ENCODE assay signal across 27 cellular contexts in the genomic region with DNA sequence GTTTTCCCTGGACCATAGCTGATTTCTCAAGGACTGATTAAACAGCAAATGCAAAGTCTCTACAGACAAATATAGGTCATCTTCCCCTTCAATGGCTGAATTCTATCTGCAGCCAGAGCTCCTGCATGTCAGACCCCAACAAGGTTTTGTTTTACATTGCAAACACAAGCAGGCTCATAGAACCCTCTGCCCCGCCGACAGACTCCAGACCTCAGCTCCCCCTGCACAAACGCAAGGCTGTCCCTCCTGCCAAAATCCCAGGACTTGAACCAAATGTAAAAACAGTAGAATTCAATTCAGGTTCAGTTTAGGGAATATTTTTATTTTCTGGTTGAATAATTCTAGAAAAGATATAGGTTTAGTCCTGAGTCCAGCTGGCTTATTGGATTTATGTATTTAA.
"Had no signal": no experiment of that assay in that cellular context is flagged by ENCODE, and none has a peak within 500 bp of the region (broad histone marks: within the 10 kb centered on the region; RNA-seq: fewer than 3 reads in every experiment).

No MANE protein-coding gene starts in this region.

- H3K4me1 Mint-ChIP-seq: activated CD4-positive, alpha-beta memory T cell treated with anti-CD3 and anti-CD28 coated beads, Interleukin-2, amount 10 ng/mL, durations not matched to agents 7 days and 5 days; activated CD4-positive, alpha-beta T cell treated with anti-CD3 and anti-CD28 coated beads, Interleukin-2, amount 10 ng/mL, durations not matched to agents 7 days and 5 days; activated naive CD4-positive, alpha-beta T cell treated with anti-CD3 and anti-CD28 coated beads, Interleukin-2, amount 10 ng/mL, durations not matched to agents 7 days and 5 days; activated naive CD8-positive, alpha-beta T cell treated with anti-CD3 and anti-CD28 coated beads, Interleukin-2, amount 10 ng/mL, durations not matched to agents 7 days and 5 days; natural killer cell; stimulated activated effector memory CD8-positive, alpha-beta T cell treated with anti-CD3 and anti-CD28 coated beads, Interleukin-12 subunit alpha, Interleukin-12 subunit beta, amount 100 ng/mL, for 72 hours had no signal

- H3K27ac ChIP-seq: brain microvascular endothelial cell, coronary artery, epithelial cell of prostate, left lung, lower lobe of right lung, neutrophil, skin epidermis, thoracic aorta had no signal

- ATAC-seq: left lung; lower lobe of right lung; natural killer cell; sciatic nerve; stimulated activated effector memory CD8-positive, alpha-beta T cell treated with anti-CD3 and anti-CD28 coated beads, Interleukin-12 subunit alpha, Interleukin-12 subunit beta, amount 100 ng/mL, for 72 hours had no signal

- H3K4me1 ChIP-seq: left lung, lower lobe of right lung had no signal

- H3K4me3 ChIP-seq: coronary artery, left lung, lower lobe of right lung, skin epidermis, thoracic aorta had no signal

- H3K27me3 ChIP-seq: brain microvascular endothelial cell, left lung, neutrophil had no signal

- H3K4me3 Mint-ChIP-seq: activated CD4-positive, alpha-beta memory T cell treated with anti-CD3 and anti-CD28 coated beads, Interleukin-2, amount 10 ng/mL, durations not matched to agents 7 days and 5 days; activated CD4-positive, alpha-beta T cell treated with anti-CD3 and anti-CD28 coated beads, Interleukin-2, amount 10 ng/mL, durations not matched to agents 7 days and 5 days; activated naive CD4-positive, alpha-beta T cell treated with anti-CD3 and anti-CD28 coated beads, Interleukin-2, amount 10 ng/mL, durations not matched to agents 7 days and 5 days; activated naive CD8-positive, alpha-beta T cell treated with anti-CD3 and anti-CD28 coated beads, Interleukin-2, amount 10 ng/mL, durations not matched to agents 7 days and 5 days; activated T-cell treated with anti-CD3 and anti-CD28 coated beads, Interleukin-2, amount 50 U/mL, for 24 hours; natural killer cell; stimulated activated effector memory CD8-positive, alpha-beta T cell treated with anti-CD3 and anti-CD28 coated beads, Interleukin-12 subunit alpha, Interleukin-12 subunit beta, amount 100 ng/mL, for 72 hours; stimulated activated naive CD8-positive, alpha-beta T cell treated with anti-CD3 and anti-CD28 coated beads, Interleukin-15, Interleukin-2, amounts not matched to agents 100 ng/mL and 50 ng/mL, for 24 hours; T-helper 1 cell treated with Interleukin-12 subunit alpha and Interleukin-12 subunit beta and Interleukin-4 antibody, amounts not matched to agents 30 μg/mL and 1 μg/mL, for 36 hours had no signal

- H3K9me3 ChIP-seq: left lung, lower lobe of right lung, neutrophil, thoracic aorta had no signal

- H3K27me3 Mint-ChIP-seq: activated CD4-positive, alpha-beta memory T cell treated with anti-CD3 and anti-CD28 coated beads, Interleukin-2, amount 10 ng/mL, durations not matched to agents 7 days and 5 days; activated CD4-positive, alpha-beta T cell treated with anti-CD3 and anti-CD28 coated beads, Interleukin-2, amount 10 ng/mL, durations not matched to agents 7 days and 5 days; activated naive CD4-positive, alpha-beta T cell treated with anti-CD3 and anti-CD28 coated beads, Interleukin-2, amount 10 ng/mL, durations not matched to agents 7 days and 5 days; activated naive CD8-positive, alpha-beta T cell treated with anti-CD3 and anti-CD28 coated beads, Interleukin-2, amount 10 ng/mL, durations not matched to agents 7 days and 5 days; activated T-cell treated with anti-CD3 and anti-CD28 coated beads, Interleukin-2, amount 50 U/mL, for 24 hours; stimulated activated naive CD8-positive, alpha-beta T cell treated with anti-CD3 and anti-CD28 coated beads, Interleukin-15, Interleukin-2, amounts not matched to agents 100 ng/mL and 50 ng/mL, for 24 hours had no signal

- H3K9me3 Mint-ChIP-seq: activated CD4-positive, alpha-beta memory T cell treated with anti-CD3 and anti-CD28 coated beads, Interleukin-2, amount 10 ng/mL, durations not matched to agents 7 days and 5 days; activated CD4-positive, alpha-beta T cell treated with anti-CD3 and anti-CD28 coated beads, Interleukin-2, amount 10 ng/mL, durations not matched to agents 7 days and 5 days; activated naive CD4-positive, alpha-beta T cell treated with anti-CD3 and anti-CD28 coated beads, Interleukin-2, amount 10 ng/mL, durations not matched to agents 7 days and 5 days; activated naive CD8-positive, alpha-beta T cell treated with anti-CD3 and anti-CD28 coated beads, Interleukin-2, amount 10 ng/mL, durations not matched to agents 7 days and 5 days; activated T-cell treated with anti-CD3 and anti-CD28 coated beads, Interleukin-2, amount 50 U/mL, for 24 hours; T-helper 1 cell treated with Interleukin-12 subunit alpha and Interleukin-12 subunit beta and Interleukin-4 antibody, amounts not matched to agents 30 μg/mL and 1 μg/mL, for 36 hours had no signal

- H3K27ac Mint-ChIP-seq: activated CD4-positive, alpha-beta memory T cell treated with anti-CD3 and anti-CD28 coated beads, Interleukin-2, amount 10 ng/mL, durations not matched to agents 7 days and 5 days; activated CD4-positive, alpha-beta T cell treated with anti-CD3 and anti-CD28 coated beads, Interleukin-2, amount 10 ng/mL, durations not matched to agents 7 days and 5 days; activated naive CD4-positive, alpha-beta T cell treated with anti-CD3 and anti-CD28 coated beads, Interleukin-2, amount 10 ng/mL, durations not matched to agents 7 days and 5 days; activated naive CD8-positive, alpha-beta T cell treated with anti-CD3 and anti-CD28 coated beads, Interleukin-2, amount 10 ng/mL, durations not matched to agents 7 days and 5 days; activated T-cell treated with anti-CD3 and anti-CD28 coated beads, Interleukin-2, amount 50 U/mL, for 24 hours; natural killer cell; stimulated activated effector memory CD8-positive, alpha-beta T cell treated with anti-CD3 and anti-CD28 coated beads, Interleukin-12 subunit alpha, Interleukin-12 subunit beta, amount 100 ng/mL, for 72 hours; stimulated activated naive CD8-positive, alpha-beta T cell treated with anti-CD3 and anti-CD28 coated beads, Interleukin-15, Interleukin-2, amounts not matched to agents 100 ng/mL and 50 ng/mL, for 24 hours; T-helper 1 cell treated with Interleukin-12 subunit alpha and Interleukin-12 subunit beta and Interleukin-4 antibody, amounts not matched to agents 30 μg/mL and 1 μg/mL, for 36 hours had no signal

- DNase-seq: activated CD4-positive, alpha-beta memory T cell treated with anti-CD3 and anti-CD28 coated beads, Interleukin-2, amount 10 ng/mL, durations not matched to agents 7 days and 5 days; activated CD4-positive, alpha-beta T cell treated with anti-CD3 and anti-CD28 coated beads for 1 hour; activated CD4-positive, alpha-beta T cell treated with anti-CD3 and anti-CD28 coated beads, Interleukin-2, amount 10 ng/mL, durations not matched to agents 7 days and 5 days; activated CD8-positive, alpha-beta memory T cell treated with anti-CD3 and anti-CD28 coated beads, Interleukin-2, amount 50 U/mL, for 48 hours; activated gamma-delta T cell; activated naive CD4-positive, alpha-beta T cell treated with anti-CD3 and anti-CD28 coated beads, Interleukin-2, amount 10 ng/mL, durations not matched to agents 7 days and 5 days; activated naive CD8-positive, alpha-beta T cell treated with anti-CD3 and anti-CD28 coated beads, Interleukin-2, amount 10 ng/mL, durations not matched to agents 7 days and 5 days; activated T-cell treated with anti-CD3 and anti-CD28 coated beads, Interleukin-2, amount 50 U/mL, for 24 hours; brain microvascular endothelial cell; effector CD8-positive, alpha-beta T cell; left lung; lower lobe of right lung; mesenchymal stem cell; natural killer cell; stimulated activated CD4-positive, alpha-beta T cell treated with anti-CD3 and anti-CD28 coated beads, Interleukin-12 subunit alpha, Interleukin-12 subunit beta, amount 100 ng/mL, for 4 hours; stimulated activated CD4-positive, alpha-beta T cell treated with anti-CD3 and anti-CD28 coated beads, Interleukin-4, amount 100 ng/mL, for 24 hours; T-helper 9 cell; trophoblast cell had no signal

- H3K36me3 ChIP-seq: brain microvascular endothelial cell, left lung, lower lobe of right lung, neutrophil, thoracic aorta had no signal

- H3K36me3 Mint-ChIP-seq: activated naive CD4-positive, alpha-beta T cell treated with anti-CD3 and anti-CD28 coated beads, Interleukin-2, amount 10 ng/mL, durations not matched to agents 7 days and 5 days; activated naive CD8-positive, alpha-beta T cell treated with anti-CD3 and anti-CD28 coated beads, Interleukin-2, amount 10 ng/mL, durations not matched to agents 7 days and 5 days; natural killer cell; stimulated activated effector memory CD8-positive, alpha-beta T cell treated with anti-CD3 and anti-CD28 coated beads, Interleukin-12 subunit alpha, Interleukin-12 subunit beta, amount 100 ng/mL, for 72 hours had no signal
